Comparison of ENCODE assay signal across 18 cellular contexts in the genomic region with DNA sequence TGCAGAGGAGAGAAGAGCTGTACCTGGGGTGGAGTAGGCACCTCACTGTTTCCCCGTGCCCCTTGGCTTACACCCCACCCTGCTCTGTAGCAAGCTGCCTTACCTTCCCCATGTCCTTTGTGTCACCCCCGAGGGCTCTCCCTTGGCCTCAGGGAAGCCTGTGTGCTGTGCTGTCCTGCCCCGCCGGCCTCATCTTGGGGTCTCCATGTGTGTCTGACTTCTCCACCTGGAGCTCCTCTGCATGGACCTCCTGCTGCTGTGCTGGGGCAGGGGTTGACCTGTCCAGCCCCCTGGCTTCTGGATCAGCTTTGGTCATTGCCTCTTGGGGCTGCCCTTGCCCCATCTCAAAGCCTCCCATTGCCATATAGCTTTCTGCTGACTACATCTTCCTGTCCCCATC.
"Had no signal": no experiment of that assay in that cellular context is flagged by ENCODE, and none has a peak within 500 bp of the region (broad histone marks: within the 10 kb centered on the region; RNA-seq: fewer than 3 reads in every experiment).

No MANE protein-coding gene starts in this region.

- H3K36me3 ChIP-seq: esophagus squamous epithelium, gastroesophageal sphincter, left lung, lower lobe of right lung, neutrophil, tibial nerve, upper lobe of right lung had no signal

- DNase-seq: cerebellar nuclear complex; esophagus squamous epithelium; glutamatergic neuron; immature natural killer cell; left lung; lower lobe of right lung; midbrain; naive B cell; right cardiac atrium; stimulated activated CD4-positive, alpha-beta T cell treated with anti-CD3 and anti-CD28 coated beads, Interleukin-4, amount 100 ng/mL, for 1 hour; stimulated activated CD8-positive, alpha-beta memory T cell treated with anti-CD3 and anti-CD28 coated beads, Interleukin-4, amount 100 ng/mL, for 48 hours; testis; upper lobe of right lung had no signal

- H3K27me3 ChIP-seq: esophagus squamous epithelium, gastroesophageal sphincter, left lung, neutrophil, testis, tibial nerve, upper lobe of right lung had no signal

- FAIRE-seq: colon, keratinocyte had no signal

- H3K27ac ChIP-seq: esophagus squamous epithelium, gastroesophageal sphincter, left lung, lower lobe of right lung, neutrophil, testis, tibial nerve, upper lobe of right lung had no signal

- H3K4me3 ChIP-seq: esophagus squamous epithelium, gastroesophageal sphincter, left lung, lower lobe of right lung, testis, tibial nerve, upper lobe of right lung had no signal

- H3K4me1 ChIP-seq: esophagus squamous epithelium, gastroesophageal sphincter, left lung, lower lobe of right lung, testis, upper lobe of right lung had no signal

- H3K9me3 ChIP-seq: esophagus squamous epithelium, gastroesophageal sphincter, left lung, lower lobe of right lung, neutrophil, testis, tibial nerve, upper lobe of right lung had no signal
